ENCODE assay signal across 20 cellular contexts in genomic region chr7:116242177-116242576, GRCh38. TPM values are rescaled to one million over a fixed set of nuclear protein-coding genes. Genes with fewer than 3 reads are reported as not detected.
DNase-seq lines count a peak whose midpoint lies in the region; ATAC-seq and TF ChIP-seq lines count a peak whose summit lies in the region.
"Had no signal": no experiment of that assay in that cellular context is flagged by ENCODE, and none has a peak within 500 bp of the region (broad histone marks: within the 10 kb centered on the region; RNA-seq: fewer than 3 reads in every experiment).

No MANE protein-coding gene starts in this region.

- H3K9me3 ChIP-seq in SK-N-MC (ENCODE audit: low read depth, low read length): no peaks in the 10 kb centered on the region; the same call in 1 of the 2 replicates
- H3K9me3 ChIP-seq in uterus: no peaks in the 10 kb centered on the region
- H3K9me3 ChIP-seq: neutrophil, Peyer's patch, testis had no signal

- no peaks in the 10 kb centered on the region for H3K4me1 ChIP-seq in uterus
- H3K4me1 ChIP-seq: BLaER1, left lung, right atrium auricular region, testis had no signal

- H3K27ac ChIP-seq in SK-N-MC: peak overlapping the region; percentile 95
- H3K27ac ChIP-seq in uterus: peak overlapping the region; percentile 5 to 84
- H3K27ac ChIP-seq: BLaER1, left lung, neutrophil, Peyer's patch, right atrium auricular region, testis had no signal

- peak overlapping the region; percentile 64 for H3K9ac ChIP-seq in SK-N-MC (ENCODE audit: insufficient read length)
- H3K9ac ChIP-seq: BLaER1 had no signal

- H3K27me3 ChIP-seq in uterus: no peaks in the 10 kb centered on the region
- H3K27me3 ChIP-seq: BLaER1, heart left ventricle, left lung, neutrophil, Peyer's patch, right atrium auricular region, testis had no signal

- TF ChIP-seq POLR2A in uterus (IDR thresholded peaks at IDR 0.05): no peak

- DNase-seq in DMS114 treated with DMSO at 0.1 percent for 48 hours (lab: John Stamatoyannopoulos, UW; ENCODE audit: unreplicated experiment) (peak; percentile 6), SK-N-MC (ENCODE audit: low read depth, low spot score) (no peak), foreskin fibroblast (peak in 1 of 2 donors; percentile 62), uterus (no peak), NCI-H1436 (lab: John Stamatoyannopoulos, UW) (no peak), GM19238 (ENCODE audit: insufficient read length, low spot score) (no peak)
- DNase-seq: activated CD4-positive, alpha-beta T cell treated with anti-CD3 and anti-CD28 coated beads for 48 hours; heart left ventricle; left lung; MV-4-11; NCI-H2029 treated with DMSO at 0.1 percent for 48 hours; NCI-H446; Peyer's patch; testis had no signal

- TF ChIP-seq CTCF in foreskin fibroblast (IDR thresholded peaks at IDR 0.05; ENCODE audit: low read depth, low read length) (peak; percentile 21), uterus (IDR thresholded peaks at IDR 0.05) (no peak)

- H3K36me3 ChIP-seq in SK-N-MC (ENCODE audit: insufficient read depth, low read length) (no peaks in the 10 kb centered on the region), uterus (no peaks in the 10 kb centered on the region)
- H3K36me3 ChIP-seq: right atrium auricular region had no signal

- no peak overlapping the region; the same call in 1 of the 2 replicates for H3K4me3 ChIP-seq in SK-N-MC
- H3K4me3 ChIP-seq in foreskin fibroblast (ENCODE audit: low read depth in 1 of 2, low read length in 2 of 2): no peak overlapping the region
- H3K4me3 ChIP-seq in uterus: no peak overlapping the region
- H3K4me3 ChIP-seq: BLaER1, heart left ventricle, K562, left lung, Peyer's patch, right atrium auricular region, testis had no signal

- ATAC-seq in HG03432 (IDR thresholded peaks at IDR 0.05; ENCODE audit: unreplicated experiment): no peak
- ATAC-seq: esophagus mucosa, heart left ventricle, K562, left lung had no signal

- intact Hi-C loops in uterus (cut with DNase I; ENCODE audit: low total_unique reads): no loop called here

RNA-seq across cellular contexts. Expression of gene TES, which starts 31.8 kb away (rescaled TPM):
- 100 to 1,000 TPM; 115 to 189 (median 146) TPM for total RNA-seq in uterus
